In the genomic region with DNA sequence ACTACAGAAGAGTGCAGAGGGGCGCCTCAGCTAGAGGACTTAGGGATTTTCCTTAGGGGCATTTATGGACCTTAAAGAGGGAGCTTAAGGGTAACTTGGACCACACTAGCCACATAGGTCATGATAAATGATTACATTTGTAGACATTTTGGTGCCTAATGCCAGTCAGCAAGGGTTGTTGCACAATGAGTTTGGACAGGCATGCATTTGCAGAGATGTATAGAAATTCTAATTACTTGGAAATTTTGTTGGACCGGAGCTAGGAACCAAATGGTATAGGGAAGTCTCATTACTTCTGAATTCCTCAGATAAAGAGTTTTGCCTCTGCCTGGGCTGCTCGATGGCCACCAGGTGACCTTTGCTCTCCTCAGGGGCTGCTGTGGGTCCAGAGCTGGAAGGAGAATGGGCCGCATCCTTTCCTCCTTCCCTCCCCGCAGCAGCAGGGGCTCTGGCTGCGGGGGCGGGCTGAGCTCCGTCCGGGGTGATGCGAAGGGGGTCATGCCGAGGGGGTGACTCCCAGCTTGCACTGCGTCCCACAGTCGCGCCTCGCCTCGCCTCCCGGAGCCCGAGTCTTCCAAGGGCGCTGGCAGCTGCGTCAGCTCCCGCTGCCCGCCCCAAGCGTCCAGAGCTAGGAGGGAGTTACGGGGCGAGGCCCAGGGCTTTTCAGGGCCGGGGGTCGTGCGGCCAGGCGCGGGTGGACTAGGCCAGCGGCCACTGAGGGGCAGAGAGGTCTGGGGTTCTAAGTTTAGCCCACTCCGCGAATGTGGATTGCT, we compare ENCODE assay signal across 8 cellular contexts. TPM values are rescaled to one million over a fixed set of nuclear protein-coding genes. Genes with fewer than 3 reads are reported as not detected.
DNase-seq lines count a peak whose midpoint lies in the region; ATAC-seq and TF ChIP-seq lines count a peak whose summit lies in the region.

No MANE protein-coding gene starts in this region.

- H3K9me3 Mint-ChIP-seq in activated CD8-positive, alpha-beta T cell treated with anti-CD3 and anti-CD28 coated beads for 36 hours: no peaks in the 10 kb centered on the region

- no peaks in the 10 kb centered on the region for H4K20me1 ChIP-seq in hepatocyte (ENCODE audit: insufficient read depth, poor library complexity, severe bottlenecking)

- H3K4me2 ChIP-seq in hepatocyte: peak overlapping the region; percentile 94

- no peaks in the 10 kb centered on the region for H3K9me2 ChIP-seq in hepatocyte (replicated peaks; ENCODE audit: insufficient read depth)

- H3K4me1 ChIP-seq in hepatocyte (ENCODE audit: insufficient read depth): peaks cover 39% of the 10 kb centered on the region

- H3K27ac Mint-ChIP-seq in activated CD8-positive, alpha-beta T cell treated with anti-CD3 and anti-CD28 coated beads for 36 hours: peak overlapping the region; percentile 61

- H3K27ac ChIP-seq in hepatocyte: peak overlapping the region; percentile 99

- WGBS in hepatocyte (ENCODE audit: low lambda C conversion rate, missing lambda C conversion rate): 69% methylated on average over 32 of the region's 33 CpGs

- H3K36me3 Mint-ChIP-seq in activated CD8-positive, alpha-beta T cell treated with anti-CD3 and anti-CD28 coated beads for 36 hours (ENCODE audit: low read depth): peaks cover 13% of the 10 kb centered on the region

- H3K4me3 Mint-ChIP-seq in activated CD8-positive, alpha-beta T cell treated with anti-CD3 and anti-CD28 coated beads for 36 hours: peak overlapping the region; percentile 26

- DNase-seq in G401 (ENCODE audit: low spot score) (peak; percentile 46), hepatocyte (ENCODE audit: low spot score) (peak; percentile 48), skeletal muscle cell (ENCODE audit: low read depth) (no peak), DMS 273 treated with DMSO at 0.1 percent for 48 hours (lab: John Stamatoyannopoulos, UW) (no peak)
- DNase-seq in activated CD8-positive, alpha-beta T cell treated with anti-CD3 and anti-CD28 coated beads for 36 hours: no peak
- DNase-seq in stimulated activated CD4-positive, alpha-beta T cell treated with anti-CD3 and anti-CD28 coated beads, Interleukin-2, amount 100 ng/mL, for 48 hours: no peak

- no peak overlapping the region for H2AFZ ChIP-seq in hepatocyte

- no peak overlapping the region for H3K4me3 ChIP-seq in hepatocyte
- peak overlapping the region; percentile 28 for H3K4me3 ChIP-seq in skeletal muscle cell (ENCODE audit: low read depth, low read length)

- H3K27me3 ChIP-seq in hepatocyte: no peaks in the 10 kb centered on the region

- H3K36me3 ChIP-seq in hepatocyte (replicated peaks; ENCODE audit: insufficient read depth, low read depth): no peaks in the 10 kb centered on the region

- H3K9me3 ChIP-seq in hepatocyte (ENCODE audit: low read depth): no peaks in the 10 kb centered on the region

- intact Hi-C loops in activated CD8-positive, alpha-beta T cell treated with anti-CD3 and anti-CD28 coated beads for 36 hours (cut with micrococcal nuclease): no loop called here

- peaks cover 71% of the 10 kb centered on the region for H3K79me2 ChIP-seq in hepatocyte

- TF ChIP-seq CTCF in activated CD8-positive, alpha-beta T cell treated with anti-CD3 and anti-CD28 coated beads for 36 hours (IDR thresholded peaks at IDR 0.05): no peak
- TF ChIP-seq CTCF in hepatocyte (IDR thresholded peaks at IDR 0.05; ENCODE audit: poor library complexity): no peak

- H3K27me3 Mint-ChIP-seq in activated CD8-positive, alpha-beta T cell treated with anti-CD3 and anti-CD28 coated beads for 36 hours: no peaks in the 10 kb centered on the region

- H3K4me1 Mint-ChIP-seq in activated CD8-positive, alpha-beta T cell treated with anti-CD3 and anti-CD28 coated beads for 36 hours (ENCODE audit: low read depth): peaks cover 8% of the 10 kb centered on the region

- CTCF ChIA-PET in activated CD8-positive, alpha-beta T cell treated with anti-CD3 and anti-CD28 coated beads for 36 hours (lab: Charles Lee): interaction anchor here (0.9 to 5.7 kb wide), 10 partner anchors 7 to 97 kb away, joined by 3 to 34 read pairs (median 5); partner anchors contain the start of gene FAM89B

- POLR2A ChIA-PET in activated CD8-positive, alpha-beta T cell treated with anti-CD3 and anti-CD28 coated beads for 36 hours (lab: Charles Lee): interaction anchor here (1.0 to 15.0 kb wide), 7 partner anchors 11 to 217 kb away, joined by 3 to 687 read pairs (median 7); partner anchors contain the start of genes MALAT1, NEAT1 and POLA2

- ATAC-seq in activated CD8-positive, alpha-beta T cell treated with anti-CD3 and anti-CD28 coated beads for 36 hours: no peak
- ATAC-seq in GM18870 (IDR thresholded peaks at IDR 0.05; ENCODE audit: unreplicated experiment) (no peak), HG02798 (IDR thresholded peaks at IDR 0.05; ENCODE audit: poor library complexity, unreplicated experiment) (no peak)

- in situ Hi-C loops in G401 (cut with HindIII; ENCODE audit: low sequenced_read_pairs): no loop called here

RNA-seq across cellular contexts. Expression of gene MALAT1, which starts 20.2 kb away (rescaled TPM):
- 166 and 288 TPM in 2 replicates for total RNA-seq in G401 (2014; rRNA removed; shearing (Covaris generic))
- 1,000 to 10,000 TPM; 3,856 to 3,869 TPM for total RNA-seq in activated CD8-positive, alpha-beta T cell treated with anti-CD3 and anti-CD28 coated beads for 36 hours
- total RNA-seq in hepatocyte: 8,000 and 8,677 TPM in 2 replicates
- polyA plus RNA-seq in hepatocyte: 16,690 and 29,129 TPM in 2 replicates

RNA-seq across cellular contexts. Expression of gene SCYL1, which starts 46.3 kb away (rescaled TPM):
- total RNA-seq in G401 (2014; rRNA removed; shearing (Covaris generic)): 77.6 and 80.4 TPM in 2 replicates
- total RNA-seq in activated CD8-positive, alpha-beta T cell treated with anti-CD3 and anti-CD28 coated beads for 36 hours: 10 to 100 TPM; 71.5 to 76.8 TPM
- total RNA-seq in hepatocyte: 80.4 and 83.9 TPM in 2 replicates
- polyA plus RNA-seq in hepatocyte: 162 and 167 TPM in 2 replicates

RNA-seq across cellular contexts. Expression of gene NEAT1, which starts 56.0 kb away (rescaled TPM):
- 4.4 and 12.4 TPM in 2 replicates for total RNA-seq in G401 (2014; rRNA removed; shearing (Covaris generic))
- 100 to 1,000 TPM; 313 to 358 TPM for total RNA-seq in activated CD8-positive, alpha-beta T cell treated with anti-CD3 and anti-CD28 coated beads for 36 hours
- 104 and 130 TPM in 2 replicates for total RNA-seq in hepatocyte
- polyA plus RNA-seq in hepatocyte: 168 and 209 TPM in 2 replicates

Comparison
In these comparisons a context has a peak if more than half of its experiments do, and no peak if none do; other contexts are left out.
1. DNase-seq: peak in G401 (single experiment) and hepatocyte (single experiment); none in activated CD8-positive, alpha-beta T cell treated with anti-CD3 and anti-CD28 coated beads for 36 hours (single experiment), skeletal muscle cell (single experiment), DMS 273 treated with DMSO at 0.1 percent for 48 hours (single experiment) and stimulated activated CD4-positive, alpha-beta T cell treated with anti-CD3 and anti-CD28 coated beads, Interleukin-2, amount 100 ng/mL, for 48 hours (0 of 2).
2. RNA of gene MALAT1, which starts 20.2 kb away (total RNA-seq): 8,000 to 8,677 TPM in hepatocyte and 3,856 to 3,869 TPM in activated CD8-positive, alpha-beta T cell treated with anti-CD3 and anti-CD28 coated beads for 36 hours; 166 to 288 TPM in G401; every median in the first group is over 10 times any median in the second.